In the genomic region with DNA sequence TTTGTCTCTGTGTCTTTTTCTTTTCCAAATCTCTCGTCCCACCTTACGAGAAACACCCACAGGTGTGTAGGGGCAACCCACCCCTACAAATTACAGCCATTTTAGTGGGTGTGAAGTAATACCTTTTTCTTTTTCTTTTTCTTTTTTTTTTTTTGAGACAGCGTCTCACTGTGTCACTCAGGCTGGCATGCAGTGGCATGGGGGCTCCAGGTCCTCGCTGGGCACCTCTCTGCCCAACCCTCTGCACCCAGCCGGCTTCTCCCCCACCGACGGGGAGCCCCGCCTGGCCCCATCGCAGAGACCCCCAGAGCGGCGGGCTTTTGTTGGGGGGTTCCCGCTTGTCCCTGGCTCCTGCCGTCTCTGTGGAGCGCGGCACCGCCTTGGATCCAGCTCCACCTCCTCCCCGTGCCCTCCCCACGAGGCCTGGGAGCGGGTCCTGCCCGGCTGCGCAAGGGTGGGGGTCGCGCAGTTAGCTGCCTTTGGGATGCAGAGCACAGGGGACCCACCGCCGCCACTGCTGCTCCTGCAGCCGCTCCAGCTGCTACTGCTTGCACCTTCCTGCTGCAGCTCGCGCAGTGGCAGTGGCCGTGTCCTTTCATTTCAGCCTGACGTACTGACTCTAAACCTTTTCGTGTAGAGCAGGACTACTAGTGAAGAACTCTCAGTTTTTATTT, we compare ENCODE assay signal across 1 cellular context.
TF ChIP-seq lines count a peak whose summit lies in the region.

No MANE protein-coding gene starts in this region.

TF ChIP-seq in K562, 482 proteins besides CTCF, POLR2A, EP300 and RAD21:
- TF ChIP-seq, protein P1, sequence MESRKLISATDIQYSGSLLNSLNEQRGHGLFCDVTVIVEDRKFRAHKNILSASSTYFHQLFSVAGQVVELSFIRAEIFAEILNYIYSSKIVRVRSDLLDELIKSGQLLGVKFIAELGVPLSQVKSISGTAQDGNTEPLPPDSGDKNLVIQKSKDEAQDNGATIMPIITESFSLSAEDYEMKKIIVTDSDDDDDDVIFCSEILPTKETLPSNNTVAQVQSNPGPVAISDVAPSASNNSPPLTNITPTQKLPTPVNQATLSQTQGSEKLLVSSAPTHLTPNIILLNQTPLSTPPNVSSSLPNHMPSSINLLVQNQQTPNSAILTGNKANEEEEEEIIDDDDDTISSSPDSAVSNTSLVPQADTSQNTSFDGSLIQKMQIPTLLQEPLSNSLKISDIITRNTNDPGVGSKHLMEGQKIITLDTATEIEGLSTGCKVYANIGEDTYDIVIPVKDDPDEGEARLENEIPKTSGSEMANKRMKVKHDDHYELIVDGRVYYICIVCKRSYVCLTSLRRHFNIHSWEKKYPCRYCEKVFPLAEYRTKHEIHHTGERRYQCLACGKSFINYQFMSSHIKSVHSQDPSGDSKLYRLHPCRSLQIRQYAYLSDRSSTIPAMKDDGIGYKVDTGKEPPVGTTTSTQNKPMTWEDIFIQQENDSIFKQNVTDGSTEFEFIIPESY (CRISPR knock-in tag; IDR thresholded peaks at IDR 0.05) = peak; percentile 38; the same call in 1 of the 2 replicates
- TF ChIP-seq L3MBTL2 (IDR thresholded peaks at IDR 0.05) = no peak
TF ChIP-seq in K562: peak in this region for 1.
